In the genomic region with DNA sequence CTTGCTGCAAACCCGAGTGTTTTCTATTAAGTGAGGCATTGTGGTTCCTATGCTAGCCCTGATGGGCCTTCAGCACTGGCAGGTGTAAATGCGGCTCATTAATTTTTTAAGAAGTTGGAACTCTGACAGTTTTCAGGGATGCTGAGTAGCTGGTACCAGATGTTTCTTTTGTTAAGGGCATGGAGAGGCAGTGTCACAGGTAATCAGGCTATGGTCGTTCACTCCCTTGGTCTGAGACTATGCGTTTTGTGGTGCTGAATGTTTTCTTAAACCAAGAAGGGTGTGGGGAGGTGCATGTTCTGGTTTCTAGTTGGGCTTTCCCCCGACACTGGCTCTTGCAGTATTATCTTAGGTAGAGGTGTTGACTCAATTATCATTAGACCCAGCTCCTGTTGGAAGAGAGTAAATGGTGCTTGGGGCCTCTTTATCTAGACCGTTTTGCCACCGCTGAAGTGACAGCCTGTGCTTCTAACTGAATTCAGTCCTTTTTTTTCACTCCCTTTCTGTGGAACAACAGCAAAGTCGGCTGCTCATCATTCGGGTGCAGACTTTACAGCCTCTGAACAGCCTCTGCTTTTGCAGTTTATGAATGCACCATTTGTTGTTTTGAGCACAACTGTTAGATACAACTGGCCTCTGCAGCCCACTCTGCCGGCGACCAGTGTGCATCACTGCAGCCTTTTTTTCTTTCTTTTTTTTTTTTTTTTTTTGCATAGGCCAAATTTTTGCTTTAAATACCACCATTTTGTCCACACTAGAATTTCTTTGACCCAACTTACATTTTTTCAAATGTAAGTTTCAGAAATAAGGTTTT, we compare ENCODE assay signal across 8 cellular contexts. TPM values are rescaled to one million over a fixed set of nuclear protein-coding genes. Genes with fewer than 3 reads are reported as not detected.
A peak's percentile ranks its signal among the peaks of the same experiment; 100 is the strongest.
DNase-seq lines count a peak whose midpoint lies in the region; TF ChIP-seq lines count a peak whose summit lies in the region.

No MANE protein-coding gene starts in this region.

- H3K4me1 ChIP-seq in mammary epithelial cell (ENCODE audit: insufficient read depth, low read length) (peaks cover 59% of the 10 kb centered on the region), OCI-LY7 (ENCODE audit: insufficient read depth, low read length, poor library complexity, severe bottlenecking) (peaks cover 28% of the 10 kb centered on the region), testis (peaks cover 72% of the 10 kb centered on the region)

- POLR2A ChIA-PET in MCF 10A (lab: Yijun Ruan, JAX) = interaction anchor here (1.1 to 3.7 kb wide), 4 partner anchors 10 to 85 kb away, joined by 3 to 23 read pairs (median 4); no protein-coding TSS in a partner anchor
- POLR2A ChIA-PET in OCI-LY7 (lab: Charles Lee) = interaction anchor here (0.7 kb wide), 2 partner anchors 48 to 802 kb away, joined by 4 read pairs; no protein-coding TSS in a partner anchor
- POLR2A ChIA-PET in activated CD4-positive, alpha-beta memory T cell treated with anti-CD3 and anti-CD28 coated beads for 36 hours (lab: Charles Lee) = no interaction called here

- H3K27ac ChIP-seq in mammary epithelial cell (ENCODE audit: insufficient read depth, low read depth, low read length) = no peak overlapping the region
- no peak overlapping the region for H3K27ac ChIP-seq in OCI-LY7 (ENCODE audit: low read depth, low read length, poor library complexity, severe bottlenecking)
- H3K27ac ChIP-seq in testis = peak overlapping the region; percentile 9 to 98

- dilution Hi-C loops in mammary epithelial cell (cut with HindIII; ENCODE audit: low sequenced_read_pairs) = no loop called here

- peaks cover 96% of the 10 kb centered on the region for H3K79me2 ChIP-seq in mammary epithelial cell (ENCODE audit: insufficient read depth, low read length)
- no peaks in the 10 kb centered on the region for H3K79me2 ChIP-seq in OCI-LY7 (ENCODE audit: insufficient read depth, low read depth, low read length)

- intact Hi-C loops in MCF 10A (cut with micrococcal nuclease) (no loop called here), mammary epithelial cell (cut with micrococcal nuclease) (no loop called here), OCI-LY7 (cut with micrococcal nuclease; ENCODE audit: unreplicated experiment) (no loop called here), head of caudate nucleus (cut with DNase I) (no loop called here), testis (cut with DNase I; ENCODE audit: low total_unique reads) (no loop called here)
- intact Hi-C loops in activated CD4-positive, alpha-beta memory T cell treated with anti-CD3 and anti-CD28 coated beads for 36 hours (cut with micrococcal nuclease) = no loop called here

- H3K9ac ChIP-seq in mammary epithelial cell (ENCODE audit: insufficient read depth, low read length) = no peak overlapping the region

- DNase-seq in MCF 10A (ENCODE audit: unreplicated experiment) (no peak), mammary epithelial cell (no peak), OCI-LY7 (ENCODE audit: low spot score) (no peak), head of caudate nucleus (peak; percentile 35 to 81 (median 64)), testis (peak; percentile 63), SKM-1 (lab: John Stamatoyannopoulos, UW; ENCODE audit: unreplicated experiment) (no peak)
- DNase-seq in activated CD4-positive, alpha-beta memory T cell treated with anti-CD3 and anti-CD28 coated beads for 36 hours = no peak
- no peak for DNase-seq in activated naive CD4-positive, alpha-beta T cell treated with anti-CD3 and anti-CD28 coated beads, Interleukin-2, amount 10 ng/mL, durations not matched to agents 7 days and 5 days

- TF ChIP-seq CTCF in MCF 10A (IDR thresholded peaks at IDR 0.05; ENCODE audit: unreplicated experiment) (no peak), mammary epithelial cell (conservative IDR thresholded peaks at IDR 0.05 in 1 of 2, IDR thresholded peaks at IDR 0.05 in 1 of 2; ENCODE audit: extremely low read depth in 1 of 2, insufficient read depth in 1 of 2, low read depth in 1 of 2, low read length in 2 of 2) (no peak), OCI-LY7 (conservative IDR thresholded peaks at IDR 0.05; ENCODE audit: low read length) (0 out of 2 replicates have a peak, but pooled peaks have one; percentile 14), testis (IDR thresholded peaks at IDR 0.05) (peak in 1 of 3 experiments; percentile 8)

- H3K36me3 Mint-ChIP-seq in MCF 10A (ENCODE audit: insufficient read depth, unreplicated experiment) = no peaks in the 10 kb centered on the region
- H3K36me3 Mint-ChIP-seq in activated CD4-positive, alpha-beta memory T cell treated with anti-CD3 and anti-CD28 coated beads for 36 hours = no peaks in the 10 kb centered on the region
- peaks cover 5% of the 10 kb centered on the region for H3K36me3 Mint-ChIP-seq in activated naive CD4-positive, alpha-beta T cell treated with anti-CD3 and anti-CD28 coated beads, Interleukin-2, amount 10 ng/mL, durations not matched to agents 7 days and 5 days

- no peaks in the 10 kb centered on the region for H3K36me3 ChIP-seq in mammary epithelial cell (ENCODE audit: insufficient read depth, low read length)
- H3K36me3 ChIP-seq in OCI-LY7 (ENCODE audit: insufficient read depth, low read length) = no peaks in the 10 kb centered on the region
- H3K36me3 ChIP-seq in testis (ENCODE audit: low read depth, missing control alignments) = no peaks in the 10 kb centered on the region

- BruUV-seq in MCF 10A (replicated peaks; lab: Mats Ljungman, UMichigan) (no TSS peak), mammary epithelial cell (replicated peaks; lab: Mats Ljungman, UMichigan) (no TSS peak), OCI-LY7 (replicated peaks; lab: Mats Ljungman, UMichigan) (no TSS peak)

- H3K4me2 ChIP-seq in mammary epithelial cell (ENCODE audit: insufficient read depth, low read depth, low read length) (no peak overlapping the region), OCI-LY7 (ENCODE audit: low read length) (no peak overlapping the region)

- 88% methylated on average over 11 of the region's 11 CpGs for WGBS in mammary epithelial cell (ENCODE audit: low coverage, missing lambda C conversion rate)
- WGBS in testis, 2 donors = 47% methylated on average over 11 of the region's 11 CpGs

- H3K4me3 ChIP-seq in mammary epithelial cell (replicated peaks in 1 of 3; ENCODE audit: insufficient read depth in 1 of 3, low read depth in 2 of 3, low read length in 3 of 3) = no peak overlapping the region
- no peak overlapping the region for H3K4me3 ChIP-seq in OCI-LY7 (ENCODE audit: low read depth, low read length, poor library complexity, severe bottlenecking)
- H3K4me3 ChIP-seq in testis = no peak overlapping the region

- H3K9me3 ChIP-seq in mammary epithelial cell (replicated peaks; ENCODE audit: insufficient read depth, low read length) (no peaks in the 10 kb centered on the region), OCI-LY7 (ENCODE audit: low read length) (no peaks in the 10 kb centered on the region), testis (no peaks in the 10 kb centered on the region)

- H3K27me3 ChIP-seq in mammary epithelial cell (ENCODE audit: insufficient read depth, low read length) (no peaks in the 10 kb centered on the region), testis (no peaks in the 10 kb centered on the region)

- in situ Hi-C loops in mammary epithelial cell (cut with MboI; ENCODE audit: low sequenced_read_pairs in 2 of 2) = no loop called here

- H3K4me3 Mint-ChIP-seq in MCF 10A (ENCODE audit: unreplicated experiment) = no peak overlapping the region
- H3K4me3 Mint-ChIP-seq in activated CD4-positive, alpha-beta memory T cell treated with anti-CD3 and anti-CD28 coated beads for 36 hours = no peak overlapping the region
- H3K4me3 Mint-ChIP-seq in activated naive CD4-positive, alpha-beta T cell treated with anti-CD3 and anti-CD28 coated beads, Interleukin-2, amount 10 ng/mL, durations not matched to agents 7 days and 5 days = no peak overlapping the region

- no peaks in the 10 kb centered on the region for H3K9me3 Mint-ChIP-seq in MCF 10A (ENCODE audit: unreplicated experiment)
- H3K9me3 Mint-ChIP-seq in activated CD4-positive, alpha-beta memory T cell treated with anti-CD3 and anti-CD28 coated beads for 36 hours = no peaks in the 10 kb centered on the region
- H3K9me3 Mint-ChIP-seq in activated naive CD4-positive, alpha-beta T cell treated with anti-CD3 and anti-CD28 coated beads, Interleukin-2, amount 10 ng/mL, durations not matched to agents 7 days and 5 days = no peaks in the 10 kb centered on the region

- H2AFZ ChIP-seq in mammary epithelial cell (ENCODE audit: low read depth, low read length) (no peak overlapping the region), OCI-LY7 (ENCODE audit: low read length) (no peak overlapping the region)

- peaks cover 53% of the 10 kb centered on the region for H3K4me1 Mint-ChIP-seq in MCF 10A (ENCODE audit: insufficient read depth, unreplicated experiment)
- peaks cover 64% of the 10 kb centered on the region for H3K4me1 Mint-ChIP-seq in activated CD4-positive, alpha-beta memory T cell treated with anti-CD3 and anti-CD28 coated beads for 36 hours (ENCODE audit: low read depth)
- H3K4me1 Mint-ChIP-seq in activated naive CD4-positive, alpha-beta T cell treated with anti-CD3 and anti-CD28 coated beads, Interleukin-2, amount 10 ng/mL, durations not matched to agents 7 days and 5 days = peaks cover 79% of the 10 kb centered on the region

- no peaks in the 10 kb centered on the region for H3K27me3 Mint-ChIP-seq in MCF 10A (ENCODE audit: insufficient read depth, unreplicated experiment)
- no peaks in the 10 kb centered on the region for H3K27me3 Mint-ChIP-seq in activated CD4-positive, alpha-beta memory T cell treated with anti-CD3 and anti-CD28 coated beads for 36 hours
- H3K27me3 Mint-ChIP-seq in activated naive CD4-positive, alpha-beta T cell treated with anti-CD3 and anti-CD28 coated beads, Interleukin-2, amount 10 ng/mL, durations not matched to agents 7 days and 5 days = no peaks in the 10 kb centered on the region

- CTCF ChIA-PET in MCF 10A (lab: Yijun Ruan, JAX) (interaction anchor here (0.6 to 1.2 kb wide), 6 partner anchors 12 to 463 kb away, joined by 3 read pairs; no protein-coding TSS in a partner anchor), mammary epithelial cell (lab: Charles Lee; ENCODE audit: low non-redundant PET) (no interaction called here), OCI-LY7 (lab: Charles Lee; ENCODE audit: unreplicated experiment) (no interaction called here)
- CTCF ChIA-PET in activated CD4-positive, alpha-beta memory T cell treated with anti-CD3 and anti-CD28 coated beads for 36 hours (lab: Charles Lee) = no interaction called here
- CTCF ChIA-PET in activated naive CD4-positive, alpha-beta T cell treated with anti-CD3 and anti-CD28 coated beads, Interleukin-2, amount 10 ng/mL, durations not matched to agents 7 days and 5 days (lab: Charles Lee) = no interaction called here

- TF ChIP-seq POLR2A in testis (IDR thresholded peaks at IDR 0.05) = no peak

- no peaks in the 10 kb centered on the region for H3K9me2 ChIP-seq in OCI-LY7 (ENCODE audit: insufficient read depth, low read length)

- H4K20me1 ChIP-seq in mammary epithelial cell (ENCODE audit: insufficient read depth, low read length) (no peaks in the 10 kb centered on the region), OCI-LY7 (ENCODE audit: insufficient read depth, low read length) (peaks cover 23% of the 10 kb centered on the region)

- H3K27ac Mint-ChIP-seq in MCF 10A (ENCODE audit: low read depth, unreplicated experiment) = peak overlapping the region; percentile 25
- H3K27ac Mint-ChIP-seq in activated CD4-positive, alpha-beta memory T cell treated with anti-CD3 and anti-CD28 coated beads for 36 hours = no peak overlapping the region
- no peak overlapping the region for H3K27ac Mint-ChIP-seq in activated naive CD4-positive, alpha-beta T cell treated with anti-CD3 and anti-CD28 coated beads, Interleukin-2, amount 10 ng/mL, durations not matched to agents 7 days and 5 days

RNA-seq across cellular contexts. Expression of gene RREB1, which starts 35.6 kb away (rescaled TPM):
- total RNA-seq in MCF 10A (2022) = 51.8 and 53.5 TPM in 2 replicates
- total RNA-seq in mammary epithelial cell = 10 to 100 TPM; 25.3 to 39.3 TPM
- 3.7 TPM for polyA plus RNA-seq in mammary epithelial cell
- 77.1 TPM for polyA minus RNA-seq in mammary epithelial cell
- 3.4 and 4.4 TPM in 2 replicates for total RNA-seq in OCI-LY7 (2014; rRNA removed; shearing (Covaris generic))
- total RNA-seq in OCI-LY7 (2022) = 5.5 and 7.1 TPM in 2 replicates
- total RNA-seq in testis = 10 to 100 TPM; 75.0 to 79.2 TPM
- polyA plus RNA-seq in testis (ENCODE audit: insufficient read depth, low read depth, low replicate concordance) = 30.0 TPM
- 10 to 100 TPM; 13.0 to 13.5 TPM for total RNA-seq in activated CD4-positive, alpha-beta memory T cell treated with anti-CD3 and anti-CD28 coated beads for 36 hours

Comparison
In these comparisons a context has a peak if more than half of its experiments do, and no peak if none do; other contexts are left out.
1. DNase-seq: peak in head of caudate nucleus (42 of 42) and testis (single experiment); none in MCF 10A (single experiment), mammary epithelial cell (single experiment), OCI-LY7 (single experiment), activated CD4-positive, alpha-beta memory T cell treated with anti-CD3 and anti-CD28 coated beads for 36 hours (single experiment), SKM-1 (single experiment) and activated naive CD4-positive, alpha-beta T cell treated with anti-CD3 and anti-CD28 coated beads, Interleukin-2, amount 10 ng/mL, durations not matched to agents 7 days and 5 days (single experiment).
2. H3K27ac ChIP-seq: peak in testis (2 of 2); none in mammary epithelial cell (single experiment) and OCI-LY7 (single experiment).